15 cellular contexts compared by ENCODE assay signal in the genomic region with DNA sequence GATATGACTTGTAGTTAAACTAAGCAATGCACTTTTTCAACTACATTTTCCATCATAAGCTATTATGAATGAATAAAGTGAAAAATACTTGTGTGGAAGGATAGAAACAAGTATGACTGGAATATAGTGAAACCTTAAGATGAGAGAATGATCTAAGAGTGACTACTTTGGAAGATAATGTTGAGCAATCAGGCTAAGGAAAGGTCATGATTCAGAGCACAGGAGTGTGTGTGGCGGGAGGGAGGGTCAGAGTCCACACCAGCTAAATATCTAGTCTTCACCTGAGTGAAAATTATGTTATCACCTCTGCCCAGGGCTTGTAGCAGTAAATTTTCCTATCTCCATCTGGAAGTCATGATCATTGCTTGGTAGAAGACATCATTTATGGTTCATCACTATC.
"Had no signal": no experiment of that assay in that cellular context is flagged by ENCODE, and none has a peak within 500 bp of the region (broad histone marks: within the 10 kb centered on the region; RNA-seq: fewer than 3 reads in every experiment).

No MANE protein-coding gene starts in this region.

- DNase-seq: activated CD4-positive, alpha-beta memory T cell treated with anti-CD3 and anti-CD28 coated beads for 36 hours; activated CD4-positive, alpha-beta T cell treated with anti-CD3 and anti-CD28 coated beads for 36 hours; activated naive CD4-positive, alpha-beta T cell; activated naive CD8-positive, alpha-beta T cell treated with anti-CD3 and anti-CD28 coated beads for 36 hours; activated T-cell treated with anti-CD3 and anti-CD28 coated beads for 4 hours; body of pancreas; central memory CD4-positive, alpha-beta T cell; dorsolateral prefrontal cortex; heart left ventricle; immature natural killer cell; kidney glomerular epithelial cell; left ventricle myocardium superior; right cardiac atrium; stimulated activated CD4-positive, alpha-beta T cell treated with anti-CD3 and anti-CD28 coated beads, Interleukin-2, amount 100 ng/mL, for 48 hours; T-helper 17 cell had no signal
